ENCODE assay signal across 7 cellular contexts in genomic region chr12:69092137-69092536, GRCh38.
"Had no signal": no experiment of that assay in that cellular context is flagged by ENCODE, and none has a peak within 500 bp of the region (broad histone marks: within the 10 kb centered on the region; RNA-seq: fewer than 3 reads in every experiment).

No MANE protein-coding gene starts in this region.

- FAIRE-seq: H54 had no signal

- H3K9ac ChIP-seq: GM23248, KMS-11 had no signal

- H2AFZ ChIP-seq: GM23248 had no signal

- H3K4me3 ChIP-seq: GM23248 had no signal

- H3K27ac ChIP-seq: GM23248, HL-60, KMS-11 had no signal

- H3K4me2 ChIP-seq: KMS-11 had no signal

- DNase-seq: GM23248, H9, HCEC 1CT, KBM-7 had no signal
